In genomic region chr11:62647609-62648005, GRCh38 we compare ENCODE assay signal across 22 cellular contexts. TPM values are rescaled to one million over a fixed set of nuclear protein-coding genes. Genes with fewer than 3 reads are reported as not detected.
A peak's percentile ranks its signal among the peaks of the same experiment; 100 is the strongest.
DNase-seq lines count a peak whose midpoint lies in the region; ATAC-seq and TF ChIP-seq lines count a peak whose summit lies in the region.
"Had no signal": no experiment of that assay in that cellular context is flagged by ENCODE, and none has a peak within 500 bp of the region (broad histone marks: within the 10 kb centered on the region; RNA-seq: fewer than 3 reads in every experiment).

No MANE protein-coding gene starts in this region.

- intact Hi-C loops in Caco-2 (cut with micrococcal nuclease; ENCODE audit: unreplicated experiment) (loop anchor here (2.0 to 5.0 kb wide), 3 partner anchors 17 to 57 kb away; partner anchors contain the start of genes C11orf98, CSKMT, EML3 and ROM1), prostate gland (cut with DNase I) (no loop called here)

- no peak for ATAC-seq in activated T-helper 17 cell treated with anti-CD3 and anti-CD28 coated beads, Interleukin-2, amount 50 U/mL, for 72 hours (replicated peaks)
- ATAC-seq in GM19395 (IDR thresholded peaks at IDR 0.05; ENCODE audit: unreplicated experiment), result no peak
- ATAC-seq: gastroesophageal sphincter; stimulated activated naive CD8-positive, alpha-beta T cell treated with anti-CD3 and anti-CD28 coated beads, Interleukin-15, amount 100 ng/mL, for 72 hours; T-helper 17 cell had no signal

- H3K36me3 Mint-ChIP-seq in Caco-2 (ENCODE audit: insufficient read depth, unreplicated experiment) (peaks cover 59% of the 10 kb centered on the region), osteocyte (ENCODE audit: unreplicated experiment) (peaks cover 7% of the 10 kb centered on the region)
- H3K36me3 Mint-ChIP-seq in activated T-helper 17 cell treated with anti-CD3 and anti-CD28 coated beads, Interleukin-2, amount 50 U/mL, for 72 hours (ENCODE audit: low read depth), result peaks cover 57% of the 10 kb centered on the region

- H3K4me1 Mint-ChIP-seq in Caco-2 (ENCODE audit: low read depth, unreplicated experiment) (peaks cover 6% of the 10 kb centered on the region), osteocyte (ENCODE audit: unreplicated experiment) (peaks cover 25% of the 10 kb centered on the region)
- peaks cover 6% of the 10 kb centered on the region for H3K4me1 Mint-ChIP-seq in activated T-helper 17 cell treated with anti-CD3 and anti-CD28 coated beads, Interleukin-2, amount 50 U/mL, for 72 hours

- H3K9me3 ChIP-seq in Caco-2, result no peaks in the 10 kb centered on the region
- H3K9me3 ChIP-seq in HEK293 (ENCODE audit: control insufficient read depth, insufficient read depth, low read depth, low read length), result no peaks in the 10 kb centered on the region
- no peaks in the 10 kb centered on the region for H3K9me3 ChIP-seq in prostate gland
- H3K9me3 ChIP-seq: esophagus muscularis mucosa, gastroesophageal sphincter, SJCRH30 had no signal

- H3K27me3 ChIP-seq in Caco-2 (replicated peaks; ENCODE audit: control insufficient read depth, insufficient read depth, low read length) (no peaks in the 10 kb centered on the region), prostate gland (replicated peaks; ENCODE audit: insufficient read depth) (no peaks in the 10 kb centered on the region)
- H3K27me3 ChIP-seq: esophagus muscularis mucosa, gastroesophageal sphincter, SJCRH30 had no signal

- H3K4me3 ChIP-seq in Caco-2 (ENCODE audit: low read depth, low read length) (no peak overlapping the region), HEK293 (ENCODE audit: low read depth, low read length) (no peak overlapping the region), prostate gland (no peak overlapping the region)
- H3K4me3 ChIP-seq: lung, SJCRH30 had no signal

- peaks cover 19% of the 10 kb centered on the region for H3K4me1 ChIP-seq in Caco-2
- peaks cover 3% of the 10 kb centered on the region; the same call in 1 of the 2 replicates for H3K4me1 ChIP-seq in HEK293 (ENCODE audit: control insufficient read depth, insufficient read depth, low read length)
- H3K4me1 ChIP-seq in prostate gland (replicated peaks), result peaks cover 6% of the 10 kb centered on the region
- H3K4me1 ChIP-seq: SJCRH30 had no signal

- H3K4me3 Mint-ChIP-seq in Caco-2 (ENCODE audit: unreplicated experiment) (no peak overlapping the region), osteocyte (ENCODE audit: unreplicated experiment) (no peak overlapping the region)
- H3K4me3 Mint-ChIP-seq in activated T-helper 17 cell treated with anti-CD3 and anti-CD28 coated beads, Interleukin-2, amount 50 U/mL, for 72 hours, result peak overlapping the region; percentile 100

- POLR2A ChIA-PET in Caco-2 (lab: Charles Lee), result interaction anchor here (4.5 kb wide), 1 partner anchor 17 kb away, joined by 43 read pairs; the partner anchor contains the start of genes C11orf98 and CSKMT
- POLR2A ChIA-PET in HEK293 (lab: Yijun Ruan, JAX), result interaction anchor here (1.0 to 5.9 kb wide), 8 partner anchors 12 to 233 kb away, joined by 4 to 79 read pairs (median 11); partner anchors contain the start of genes C11orf98, CSKMT, LBHD1 and SLC3A2

- H3K36me3 ChIP-seq in Caco-2 (ENCODE audit: control insufficient read depth, insufficient read depth, low read length) (peaks cover 5% of the 10 kb centered on the region), HEK293 (ENCODE audit: control insufficient read depth in 2 of 2, insufficient read depth in 1 of 2, low read length in 2 of 2) (peaks cover 5 to 55% of the 10 kb centered on the region in 2 experiments; a peak in 2 of 3 replicates), prostate gland (peaks cover 0 to 2% of the 10 kb centered on the region in 2 donors)

- 91% methylated on average over 6 of the region's 6 CpGs for WGBS in prostate gland

- TF ChIP-seq CTCF in Caco-2 (IDR thresholded peaks at IDR 0.05; ENCODE audit: insufficient read depth in 1 of 2, low read depth in 1 of 2, low read length in 1 of 2, severe bottlenecking in 1 of 2, unreplicated experiment in 1 of 2), result no peak
- no peak for TF ChIP-seq CTCF in HEK293 (tag by site-specific recombination; IDR thresholded peaks at IDR 0.05)
- no peak for TF ChIP-seq CTCF in osteocyte (IDR thresholded peaks at IDR 0.05)
- no peak for TF ChIP-seq CTCF in prostate gland (IDR thresholded peaks at IDR 0.05)

- no TSS peak for BruUV-seq in Caco-2 (replicated peaks; lab: Mats Ljungman, UMichigan)

- TF ChIP-seq POLR2A in prostate gland (IDR thresholded peaks at IDR 0.05), result no peak

- H3K27ac Mint-ChIP-seq in Caco-2 (ENCODE audit: unreplicated experiment), result peak overlapping the region; percentile 39
- no peak overlapping the region for H3K27ac Mint-ChIP-seq in activated T-helper 17 cell treated with anti-CD3 and anti-CD28 coated beads, Interleukin-2, amount 50 U/mL, for 72 hours
- H3K27ac Mint-ChIP-seq in osteocyte (ENCODE audit: unreplicated experiment), result peak overlapping the region; percentile 57
- H3K27ac Mint-ChIP-seq: B cell had no signal

- H3K27ac ChIP-seq in HEK293 (ENCODE audit: extremely low read depth, low read depth, low read length), result no peak overlapping the region
- no peak overlapping the region for H3K27ac ChIP-seq in prostate gland
- H3K27ac ChIP-seq: SJCRH30 had no signal

- CTCF ChIA-PET in Caco-2 (lab: Charles Lee) (no interaction called here), HEK293 (lab: Yijun Ruan, JAX) (interaction anchor here (1.2 kb wide), 1 partner anchor 253 kb away, joined by 4 read pairs; no protein-coding TSS in a partner anchor)

- DNase-seq in Caco-2 (no peak), osteocyte (ENCODE audit: extremely low spot score, unreplicated experiment) (no peak), prostate gland (ENCODE audit: low spot score) (no peak)
- no peak for DNase-seq in stimulated activated naive CD4-positive, alpha-beta T cell treated with Interleukin-2 at 50 U/mL for 16 hours (lab: John Stamatoyannopoulos, UW)
- DNase-seq: activated naive CD4-positive, alpha-beta T cell treated with anti-CD3 and anti-CD28 coated beads, Interleukin-2, amount 50 U/mL, for 16 hours; activated T-cell treated with anti-CD3 and anti-CD28 coated beads for 4 hours; effector CD8-positive, alpha-beta T cell; MM.1S; NCI-H146; NCI-H2171; SJCRH30; stimulated activated CD4-positive, alpha-beta T cell treated with anti-CD3 and anti-CD28 coated beads, Interleukin-2, amount 100 ng/mL, for 48 hours; stimulated activated naive CD8-positive, alpha-beta T cell treated with anti-CD3 and anti-CD28 coated beads, Interleukin-15, amount 100 ng/mL, for 72 hours; T-helper 17 cell; trophoblast cell had no signal

- H3K27me3 Mint-ChIP-seq in Caco-2 (ENCODE audit: insufficient read depth, unreplicated experiment) (no peaks in the 10 kb centered on the region), osteocyte (ENCODE audit: unreplicated experiment) (no peaks in the 10 kb centered on the region)
- no peaks in the 10 kb centered on the region for H3K27me3 Mint-ChIP-seq in activated T-helper 17 cell treated with anti-CD3 and anti-CD28 coated beads, Interleukin-2, amount 50 U/mL, for 72 hours
- H3K27me3 Mint-ChIP-seq: B cell; stimulated activated naive CD8-positive, alpha-beta T cell treated with anti-CD3 and anti-CD28 coated beads, Interleukin-15, amount 100 ng/mL, for 72 hours; T-helper 17 cell had no signal

- no peaks in the 10 kb centered on the region for H3K9me3 Mint-ChIP-seq in Caco-2 (ENCODE audit: unreplicated experiment)
- H3K9me3 Mint-ChIP-seq in activated T-helper 17 cell treated with anti-CD3 and anti-CD28 coated beads, Interleukin-2, amount 50 U/mL, for 72 hours, result no peaks in the 10 kb centered on the region
- H3K9me3 Mint-ChIP-seq in osteocyte (ENCODE audit: unreplicated experiment), result no peaks in the 10 kb centered on the region
- H3K9me3 Mint-ChIP-seq: stimulated activated naive CD8-positive, alpha-beta T cell treated with anti-CD3 and anti-CD28 coated beads, Interleukin-15, amount 100 ng/mL, for 72 hours had no signal

TF ChIP-seq in HEK293, 187 proteins besides CTCF, POLR2A, EP300 and RAD21:
- TF ChIP-seq ZBTB6 (tag by site-specific recombination; IDR thresholded peaks at IDR 0.05), result 0 out of 2 replicates have a peak, but pooled peaks have one; percentile 39
- no peak for TF ChIP-seq ZNF76 (tag by site-specific recombination; IDR thresholded peaks at IDR 0.05; ENCODE audit: borderline replicate concordance, low read depth)
- TF ChIP-seq ZNF221 (tag by site-specific recombination; IDR thresholded peaks at IDR 0.05; ENCODE audit: borderline replicate concordance), result no peak

RNA-seq across cellular contexts. Expression of gene GANAB, which starts 1.2 kb away (rescaled TPM):
- 414 and 442 TPM in 2 replicates for total RNA-seq in Caco-2 (2022)
- total RNA-seq in activated T-helper 17 cell treated with anti-CD3 and anti-CD28 coated beads, Interleukin-2, amount 50 U/mL, for 72 hours, result 100 to 1,000 TPM; 226 to 266 TPM
- total RNA-seq in osteocyte, result 366 and 389 TPM in 2 replicates
- total RNA-seq in prostate gland, result 100 to 1,000 TPM; 163 to 199 TPM

RNA-seq across cellular contexts. Expression of gene INTS5, which starts 5.5 kb away (rescaled TPM):
- total RNA-seq in Caco-2 (2022) (22.2 TPM in 2 replicates), osteocyte (20.5 and 24.0 TPM in 2 replicates), prostate gland (10 to 100 TPM; 34.0 to 35.3 TPM)
- 10 to 100 TPM; 26.5 to 27.8 TPM for total RNA-seq in activated T-helper 17 cell treated with anti-CD3 and anti-CD28 coated beads, Interleukin-2, amount 50 U/mL, for 72 hours

RNA-seq across cellular contexts. Expression of gene C11orf98, which starts 17.4 kb away (rescaled TPM):
- total RNA-seq in Caco-2 (2022), result 115 and 123 TPM in 2 replicates
- 10 to 100 TPM; 65.0 to 89.6 TPM for total RNA-seq in activated T-helper 17 cell treated with anti-CD3 and anti-CD28 coated beads, Interleukin-2, amount 50 U/mL, for 72 hours
- total RNA-seq in osteocyte, result 53.6 and 56.3 TPM in 2 replicates
- 10 to 100 TPM; 27.8 to 68.0 TPM for total RNA-seq in prostate gland

RNA-seq across cellular contexts. Expression of gene CSKMT, which starts 17.5 kb away (rescaled TPM):
- 38.2 and 40.1 TPM in 2 replicates for total RNA-seq in Caco-2 (2022)
- total RNA-seq in activated T-helper 17 cell treated with anti-CD3 and anti-CD28 coated beads, Interleukin-2, amount 50 U/mL, for 72 hours, result 10 to 100 TPM; 23.6 TPM
- total RNA-seq in osteocyte, result 19.4 and 27.3 TPM in 2 replicates
- 10 to 100 TPM in 1 of 2 donors, 1 to 10 TPM in 1; 9.7 to 20.2 TPM for total RNA-seq in prostate gland

RNA-seq across cellular contexts. Expression of gene UQCC3, which starts 23.9 kb away (rescaled TPM):
- total RNA-seq in Caco-2 (2022), result 23.9 and 24.0 TPM in 2 replicates
- total RNA-seq in activated T-helper 17 cell treated with anti-CD3 and anti-CD28 coated beads, Interleukin-2, amount 50 U/mL, for 72 hours, result 1 to 10 TPM; 2.5 to 2.7 TPM
- total RNA-seq in osteocyte, result 6.3 and 6.8 TPM in 2 replicates
- total RNA-seq in prostate gland, result 10 to 100 TPM; 10.3 to 18.3 TPM
